Comparison of ENCODE assay signal across 8 cellular contexts in genomic region chr2:177211602-177212105, GRCh38. TPM values are rescaled to one million over a fixed set of nuclear protein-coding genes. Genes with fewer than 3 reads are reported as not detected.
DNase-seq lines count a peak whose midpoint lies in the region; ATAC-seq, FAIRE-seq and TF ChIP-seq lines count a peak whose summit lies in the region.

No MANE protein-coding gene starts in this region.

- H4K12ac ChIP-seq in trophoblast cell (ENCODE audit: low read depth, low read length), result peak overlapping the region; percentile 4

- peak overlapping the region; percentile 88 for H3K4me2 ChIP-seq in OCI-LY7 (ENCODE audit: low read length)
- peak overlapping the region; percentile 96 for H3K4me2 ChIP-seq in endothelial cell of umbilical vein (ENCODE audit: insufficient read depth, low read length)
- peak overlapping the region; percentile 65 for H3K4me2 ChIP-seq in trophoblast cell (ENCODE audit: low read length)

- H3K9me3 ChIP-seq in OCI-LY7 (ENCODE audit: low read length), result no peaks in the 10 kb centered on the region
- H3K9me3 ChIP-seq in endothelial cell of umbilical vein (replicated peaks; ENCODE audit: control insufficient read depth, insufficient read depth, low read length), result no peaks in the 10 kb centered on the region
- no peaks in the 10 kb centered on the region for H3K9me3 ChIP-seq in trophoblast cell (ENCODE audit: insufficient read depth, low read depth, low read length)

- H2AFZ ChIP-seq in OCI-LY7 (ENCODE audit: low read length), result peak overlapping the region; percentile 16; the same call in 1 of the 2 replicates
- H2AFZ ChIP-seq in endothelial cell of umbilical vein (ENCODE audit: low read depth, low read length), result peak overlapping the region; percentile 9
- H2AFZ ChIP-seq in trophoblast cell (ENCODE audit: insufficient read depth, low read length, poor library complexity), result no peak overlapping the region

- no peak overlapping the region for H2BK12ac ChIP-seq in trophoblast cell (ENCODE audit: low read length)

- BruUV-seq in OCI-LY7 (replicated peaks; lab: Mats Ljungman, UMichigan), result TSS peak; percentile 98
- TSS peak; percentile 92 for BruUV-seq in endothelial cell of umbilical vein (replicated peaks; lab: Mats Ljungman, UMichigan)

- no peak overlapping the region for H3K4ac ChIP-seq in trophoblast cell (ENCODE audit: low read depth, low read length)

- TF ChIP-seq CTCF in OCI-LY7 (conservative IDR thresholded peaks at IDR 0.05; ENCODE audit: low read length) (no peak), endothelial cell of umbilical vein (IDR thresholded peaks at IDR 0.05; ENCODE audit: extremely low read depth in 1 of 2, insufficient read depth in 1 of 2, low read depth in 1 of 2, low read length in 2 of 2) (no peak)

- peaks cover 22% of the 10 kb centered on the region for H4K20me1 ChIP-seq in OCI-LY7 (ENCODE audit: insufficient read depth, low read length)
- H4K20me1 ChIP-seq in endothelial cell of umbilical vein (replicated peaks; ENCODE audit: control insufficient read depth, extremely low read depth, insufficient read depth, low read length), result peaks cover 21% of the 10 kb centered on the region

- intact Hi-C loops in OCI-LY7 (cut with micrococcal nuclease; ENCODE audit: unreplicated experiment) (loop anchor here (1.0 to 5.0 kb wide), 3 partner anchors 45 to 406 kb away; a partner anchor contains a TSS), endothelial cell of umbilical vein (cut with micrococcal nuclease) (loop anchor here (1.0 to 5.0 kb wide), 9 partner anchors 39 to 1081 kb away; no protein-coding TSS in a partner anchor)

- H3K79me2 ChIP-seq in OCI-LY7 (ENCODE audit: insufficient read depth, low read depth, low read length), result peaks cover 56% of the 10 kb centered on the region
- peaks cover 47% of the 10 kb centered on the region for H3K79me2 ChIP-seq in endothelial cell of umbilical vein (ENCODE audit: control insufficient read depth, insufficient read depth, low read length)
- H3K79me2 ChIP-seq in trophoblast cell (ENCODE audit: control insufficient read depth, insufficient read depth, low read length, poor library complexity), result peaks cover 9% of the 10 kb centered on the region

- H3K23ac ChIP-seq in trophoblast cell (ENCODE audit: low read length), result no peak overlapping the region

- ATAC-seq in GM19324 (IDR thresholded peaks at IDR 0.05; ENCODE audit: low FRiP score, unreplicated experiment), result no peak
- no peak for ATAC-seq in HG02852 (IDR thresholded peaks at IDR 0.05; ENCODE audit: unreplicated experiment)

- H3K14ac ChIP-seq in trophoblast cell (ENCODE audit: low read length), result peak overlapping the region; percentile 3

- no CpG with 5 or more reads among the region's 6 CpGs for WGBS in trophoblast cell (ENCODE audit: extremely low coverage, insufficient coverage, insufficient read length)

- peaks cover 11% of the 10 kb centered on the region for H3K79me1 ChIP-seq in trophoblast cell (ENCODE audit: low read length)

- FAIRE-seq in endothelial cell of umbilical vein (lab: Jason Lieb, UNC), result no peak

- DNase-seq in OCI-LY7 (ENCODE audit: low spot score) (no peak), endothelial cell of umbilical vein (ENCODE audit: low read depth, low spot score) (peak; percentile 22), trophoblast cell (no peak), COR-L47 (lab: John Stamatoyannopoulos, UW) (no peak), NCI-H524 treated with DMSO at 0.1 percent for 48 hours (lab: John Stamatoyannopoulos, UW) (no peak)

- peak overlapping the region; percentile 79 for H3K4me3 ChIP-seq in GM08714 (ENCODE audit: low read length)
- H3K4me3 ChIP-seq in OCI-LY7 (ENCODE audit: low read depth, low read length, poor library complexity, severe bottlenecking), result peak overlapping the region; percentile 81
- H3K4me3 ChIP-seq in endothelial cell of umbilical vein (replicated peaks in 1 of 3; ENCODE audit: insufficient read depth in 1 of 3, low read depth in 1 of 3, low read length in 3 of 3), result peak overlapping the region; percentile 41 to 90 (median 59)
- H3K4me3 ChIP-seq in trophoblast cell (ENCODE audit: low read depth, low read length), result peak overlapping the region; percentile 49

- peak overlapping the region; percentile 84 for H3K27ac ChIP-seq in OCI-LY7 (ENCODE audit: low read depth, low read length, poor library complexity, severe bottlenecking)
- H3K27ac ChIP-seq in endothelial cell of umbilical vein (ENCODE audit: insufficient read depth, low read depth, low read length), result peak overlapping the region; percentile 100
- H3K27ac ChIP-seq in trophoblast cell (ENCODE audit: low read depth, low read length), result peak overlapping the region; percentile 75

- no peak overlapping the region for H2AK5ac ChIP-seq in trophoblast cell (ENCODE audit: low read length)

- peak overlapping the region; percentile 58 for H4K8ac ChIP-seq in trophoblast cell (ENCODE audit: low read depth, low read length)

- dilution Hi-C loops in endothelial cell of umbilical vein (cut with MboI; ENCODE audit: extremely low pct_ligation_motif_present, low sequenced_read_pairs), result no loop called here

- H3K36me3 ChIP-seq in OCI-LY7 (ENCODE audit: insufficient read depth, low read length), result peaks cover 35% of the 10 kb centered on the region
- peaks cover 2 to 15% of the 10 kb centered on the region in 2 experiments for H3K36me3 ChIP-seq in endothelial cell of umbilical vein (ENCODE audit: control insufficient read depth in 2 of 2, extremely low read depth in 1 of 2, insufficient read depth in 2 of 2, low read length in 2 of 2)
- peaks cover 2 to 6% of the 10 kb centered on the region in 2 experiments for H3K36me3 ChIP-seq in trophoblast cell (ENCODE audit: control insufficient read depth in 1 of 2, insufficient read depth in 2 of 2, low read length in 2 of 2)

- no peak overlapping the region for H3K18ac ChIP-seq in trophoblast cell (ENCODE audit: low read length)

- H3K9me1 ChIP-seq in endothelial cell of umbilical vein (replicated peaks; ENCODE audit: control insufficient read depth, extremely low read depth, insufficient read depth, low read length), result no peaks in the 10 kb centered on the region

- CTCF ChIA-PET in OCI-LY7 (lab: Charles Lee; ENCODE audit: unreplicated experiment) (interaction anchor here (0.6 to 1.1 kb wide), 3 partner anchors 13 to 47 kb away, joined by 3 to 5 read pairs (median 3); no protein-coding TSS in a partner anchor), endothelial cell of umbilical vein (lab: Charles Lee) (interaction anchor here (0.7 to 5.0 kb wide), 7 partner anchors 10 to 63 kb away, joined by 3 to 44 read pairs (median 5); no protein-coding TSS in a partner anchor)

- no peaks in the 10 kb centered on the region for H3K9me2 ChIP-seq in OCI-LY7 (ENCODE audit: insufficient read depth, low read length)

- POLR2A ChIA-PET in OCI-LY7 (lab: Charles Lee), result interaction anchor here (0.5 to 1.7 kb wide), 15 partner anchors 9 to 1271 kb away, joined by 3 to 18 read pairs (median 4); partner anchors contain the start of gene NFE2L2
- POLR2A ChIA-PET in endothelial cell of umbilical vein (lab: Charles Lee), result interaction anchor here (0.5 to 1.7 kb wide), 4 partner anchors 47 to 63 kb away, joined by 4 to 12 read pairs (median 8); partner anchors contain the start of gene NFE2L2

- peak overlapping the region; percentile 15 for H2BK5ac ChIP-seq in trophoblast cell (ENCODE audit: low read depth, low read length, poor library complexity)

- H3K27me3 ChIP-seq in endothelial cell of umbilical vein (ENCODE audit: control insufficient read depth in 2 of 2, insufficient read depth in 2 of 2, low read length in 2 of 2) (no peaks in the 10 kb centered on the region), trophoblast cell (ENCODE audit: insufficient read depth, low read length) (no peaks in the 10 kb centered on the region)

- H3K4me1 ChIP-seq in OCI-LY7 (ENCODE audit: insufficient read depth, low read length, poor library complexity, severe bottlenecking) (peaks cover 31% of the 10 kb centered on the region), endothelial cell of umbilical vein (ENCODE audit: control insufficient read depth, extremely low read depth, insufficient read depth, low read length) (peaks cover 33% of the 10 kb centered on the region), trophoblast cell (ENCODE audit: control insufficient read depth in 1 of 2, insufficient read depth in 2 of 2, low read length in 2 of 2) (no peaks in the 10 kb centered on the region)

- peak overlapping the region; percentile 59 for H4K91ac ChIP-seq in trophoblast cell (ENCODE audit: low read depth, low read length)

- H2BK120ac ChIP-seq in trophoblast cell (ENCODE audit: insufficient read depth, low read length, poor library complexity), result no peak overlapping the region

- no peak for TF ChIP-seq POLR2A in endothelial cell of umbilical vein (IDR thresholded peaks at IDR 0.05; ENCODE audit: low read depth, low read length)

- H3K9ac ChIP-seq in endothelial cell of umbilical vein (replicated peaks; ENCODE audit: extremely low read depth, insufficient read depth, low read length) (peak overlapping the region; percentile 100), trophoblast cell (ENCODE audit: low read length) (peak overlapping the region; percentile 45)

TF ChIP-seq in endothelial cell of umbilical vein, 7 proteins besides CTCF, POLR2A, EP300 and RAD21:
- TF ChIP-seq EZH2 (IDR thresholded peaks at IDR 0.05; ENCODE audit: borderline replicate concordance, low read depth, low read length, severe bottlenecking), result no peak

RNA-seq across cellular contexts. Expression of gene HNRNPA3, which starts 0.9 kb away (rescaled TPM):
- 68.2 and 82.2 TPM in 2 replicates for total RNA-seq in OCI-LY7 (2014; rRNA removed; shearing (Covaris generic))
- total RNA-seq in OCI-LY7 (2022), result 450 and 472 TPM in 2 replicates
- 316 and 322 TPM in 2 replicates for total RNA-seq in endothelial cell of umbilical vein
- 28.0 and 57.5 TPM in 2 replicates for polyA plus RNA-seq in endothelial cell of umbilical vein
- polyA plus RNA-seq in endothelial cell of umbilical vein (2011; cell fraction: cytosol; rRNA removed), result 143 and 159 TPM in 2 replicates
- 136 and 204 TPM in 2 replicates for polyA plus RNA-seq in endothelial cell of umbilical vein (2011; cell fraction: nucleus; rRNA removed)
- 422 and 615 TPM in 2 replicates for polyA plus RNA-seq in endothelial cell of umbilical vein (2012)
- 35.6 and 37.0 TPM in 2 replicates for polyA minus RNA-seq in endothelial cell of umbilical vein
- 18.1 TPM for polyA minus RNA-seq in endothelial cell of umbilical vein (2011; cell fraction: cytosol; rRNA and poly(A)+ RNA removed)
- 70.6 and 119 TPM in 2 replicates for polyA minus RNA-seq in endothelial cell of umbilical vein (2011; cell fraction: nucleus; rRNA and poly(A)+ RNA removed)
- polyA plus RNA-seq in trophoblast cell (2013), result 339 and 340 TPM in 2 replicates

RNA-seq across cellular contexts. Expression of gene NFE2L2, which starts 52.9 kb away (rescaled TPM):
- 26.2 and 27.0 TPM in 2 replicates for total RNA-seq in OCI-LY7 (2014; rRNA removed; shearing (Covaris generic))
- total RNA-seq in OCI-LY7 (2022), result 58.1 and 58.6 TPM in 2 replicates
- 59.5 and 66.2 TPM in 2 replicates for total RNA-seq in endothelial cell of umbilical vein
- polyA plus RNA-seq in endothelial cell of umbilical vein, result 57.1 and 63.1 TPM in 2 replicates
- 67.6 and 71.3 TPM in 2 replicates for polyA plus RNA-seq in endothelial cell of umbilical vein (2011; cell fraction: cytosol; rRNA removed)
- 89.9 and 99.1 TPM in 2 replicates for polyA plus RNA-seq in endothelial cell of umbilical vein (2011; cell fraction: nucleus; rRNA removed)
- 63.3 and 69.1 TPM in 2 replicates for polyA plus RNA-seq in endothelial cell of umbilical vein (2012)
- 92.6 and 103 TPM in 2 replicates for polyA minus RNA-seq in endothelial cell of umbilical vein
- polyA minus RNA-seq in endothelial cell of umbilical vein (2011; cell fraction: cytosol; rRNA and poly(A)+ RNA removed), result 74.1 TPM
- polyA minus RNA-seq in endothelial cell of umbilical vein (2011; cell fraction: nucleus; rRNA and poly(A)+ RNA removed), result 76.5 and 104 TPM in 2 replicates
- polyA plus RNA-seq in trophoblast cell (2013), result 78.1 and 80.1 TPM in 2 replicates
